1 cellular context compared by ENCODE assay signal in genomic region chr10:92309273-92309672, GRCh38.
TF ChIP-seq lines count a peak whose summit lies in the region.

No MANE protein-coding gene starts in this region.

TF ChIP-seq in IMR-90, 13 proteins besides CTCF, POLR2A, EP300 and RAD21:
- no peak for TF ChIP-seq BHLHE40 (IDR thresholded peaks at IDR 0.05; ENCODE audit: low read depth, low read length)
- TF ChIP-seq MAFK (IDR thresholded peaks at IDR 0.05; ENCODE audit: low read depth, low read length), result peak; percentile 93
TF ChIP-seq in IMR-90: peak in this region for 1.
